8 cellular contexts compared by ENCODE assay signal in the genomic region with DNA sequence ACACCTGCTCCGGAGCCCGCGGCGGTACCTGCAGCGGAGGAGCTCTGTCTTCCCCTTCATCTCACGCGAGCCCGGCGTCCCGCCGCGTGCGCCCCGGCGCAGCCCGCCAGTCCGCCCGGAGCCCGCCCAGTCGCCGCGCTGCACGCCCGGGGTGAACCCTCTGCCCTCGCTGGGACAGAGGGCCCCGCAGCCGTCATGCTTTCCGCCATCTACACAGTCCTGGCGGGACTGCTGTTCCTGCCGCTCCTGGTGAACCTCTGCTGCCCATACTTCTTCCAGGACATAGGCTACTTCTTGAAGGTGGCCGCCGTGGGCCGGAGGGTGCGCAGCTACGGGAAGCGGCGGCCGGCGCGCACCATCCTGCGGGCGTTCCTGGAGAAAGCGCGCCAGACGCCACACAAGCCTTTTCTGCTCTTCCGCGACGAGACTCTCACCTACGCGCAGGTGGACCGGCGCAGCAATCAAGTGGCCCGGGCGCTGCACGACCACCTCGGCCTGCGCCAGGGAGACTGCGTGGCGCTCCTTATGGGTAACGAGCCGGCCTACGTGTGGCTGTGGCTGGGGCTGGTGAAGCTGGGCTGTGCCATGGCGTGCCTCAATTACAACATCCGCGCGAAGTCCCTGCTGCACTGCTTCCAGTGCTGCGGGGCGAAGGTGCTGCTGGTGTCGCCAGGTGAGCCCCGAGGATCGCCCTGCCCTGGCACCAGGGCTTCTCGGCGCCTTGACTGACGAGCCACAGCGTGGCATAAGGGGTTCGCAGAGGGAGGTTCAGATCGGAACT. TPM values are rescaled to one million over a fixed set of nuclear protein-coding genes. Genes with fewer than 3 reads are reported as not detected.
DNase-seq lines count a peak whose midpoint lies in the region; ATAC-seq lines count a peak whose summit lies in the region.

No MANE protein-coding gene starts in this region.

- no peaks in the 10 kb centered on the region for H3K36me3 Mint-ChIP-seq in effector memory CD8-positive, alpha-beta T cell (ENCODE audit: insufficient read depth)

- peak overlapping the region; percentile 76 to 86 for H3K27ac Mint-ChIP-seq in effector memory CD8-positive, alpha-beta T cell

- DNase-seq in Caki2 (ENCODE audit: low read depth), result peak; percentile 29
- peak; percentile 38 to 44 for DNase-seq in Kasumi-1 (lab: John Stamatoyannopoulos, UW)
- DNase-seq in effector memory CD8-positive, alpha-beta T cell, result peak; percentile 25 to 31 (median 30)
- DNase-seq in HK-2 (ENCODE audit: unreplicated experiment), result no peak

- peaks cover 17% of the 10 kb centered on the region for H3K4me1 ChIP-seq in mononuclear cell (ENCODE audit: insufficient read depth, low read length)
- H3K4me1 ChIP-seq in subcutaneous abdominal adipose tissue (ENCODE audit: control insufficient read depth in 5 of 5, insufficient read depth in 5 of 5, low read length in 5 of 5), result peaks cover 0 to 21% (median 15%) of the 10 kb centered on the region in 5 donors

- no peak overlapping the region for H3K27ac ChIP-seq in subcutaneous abdominal adipose tissue (ENCODE audit: low read depth, low read length)

- peak; percentile 28 for ATAC-seq in GM21423 (IDR thresholded peaks at IDR 0.05; ENCODE audit: unreplicated experiment)
- peak; percentile 66 for ATAC-seq in activated CD4-positive, CD25-positive, alpha-beta regulatory T cell treated with anti-CD3 and anti-CD28 coated beads, Interleukin-2, amount 50 U/mL, for 24 hours
- ATAC-seq in effector memory CD8-positive, alpha-beta T cell (replicated peaks), result peak; percentile 72

- in situ Hi-C loops in Caki2 (cut with HindIII; ENCODE audit: low pct_unique_long_range_greater_than_20kb, low sequenced_read_pairs), result no loop called here

- H3K4me3 ChIP-seq in mononuclear cell (ENCODE audit: low read length) (peak overlapping the region; percentile 49), subcutaneous abdominal adipose tissue (ENCODE audit: low read depth in 1 of 5, low read length in 5 of 5) (peak overlapping the region; percentile 32 to 78 (median 77))

- H3K27me3 ChIP-seq in mononuclear cell (ENCODE audit: insufficient read depth, low read length), result peaks cover 4% of the 10 kb centered on the region
- H3K27me3 ChIP-seq in subcutaneous abdominal adipose tissue (ENCODE audit: control insufficient read depth in 5 of 5, insufficient read depth in 4 of 5, low read length in 5 of 5), result peaks cover 0 to 24% (median 11%) of the 10 kb centered on the region in 5 donors

- H3K27me3 Mint-ChIP-seq in effector memory CD8-positive, alpha-beta T cell, result peaks cover 0 to 14% of the 10 kb centered on the region in 2 donors

- peaks cover 14 to 21% of the 10 kb centered on the region in 2 donors for H3K4me1 Mint-ChIP-seq in effector memory CD8-positive, alpha-beta T cell (ENCODE audit: low read depth in 2 of 2)

- H3K9me3 ChIP-seq in mononuclear cell (ENCODE audit: low read depth, low read length) (no peaks in the 10 kb centered on the region), subcutaneous abdominal adipose tissue (ENCODE audit: control insufficient read depth in 5 of 5, low read length in 5 of 5) (no peaks in the 10 kb centered on the region)

- no peaks in the 10 kb centered on the region for H3K9me3 Mint-ChIP-seq in effector memory CD8-positive, alpha-beta T cell

- H3K4me3 Mint-ChIP-seq in effector memory CD8-positive, alpha-beta T cell, result peak overlapping the region; percentile 97 to 98

- no peaks in the 10 kb centered on the region for H3K36me3 ChIP-seq in subcutaneous abdominal adipose tissue (ENCODE audit: control insufficient read depth in 5 of 5, insufficient read depth in 5 of 5, low read length in 5 of 5)

- peak overlapping the region in 2 of 5 donors; percentile 7 to 39 for H3K9ac ChIP-seq in subcutaneous abdominal adipose tissue (ENCODE audit: low read length in 5 of 5)

RNA-seq across cellular contexts. Expression of a gene that starts 0.4 kb away (rescaled TPM):
- total RNA-seq in Caki2 (2014; rRNA removed; shearing (Covaris generic); ENCODE audit: low replicate concordance), result 0.06 and 0.57 TPM in 2 replicates
- 0.42 TPM for total RNA-seq in mononuclear cell
